Comparison of ENCODE assay signal across 31 cellular contexts in the genomic region with DNA sequence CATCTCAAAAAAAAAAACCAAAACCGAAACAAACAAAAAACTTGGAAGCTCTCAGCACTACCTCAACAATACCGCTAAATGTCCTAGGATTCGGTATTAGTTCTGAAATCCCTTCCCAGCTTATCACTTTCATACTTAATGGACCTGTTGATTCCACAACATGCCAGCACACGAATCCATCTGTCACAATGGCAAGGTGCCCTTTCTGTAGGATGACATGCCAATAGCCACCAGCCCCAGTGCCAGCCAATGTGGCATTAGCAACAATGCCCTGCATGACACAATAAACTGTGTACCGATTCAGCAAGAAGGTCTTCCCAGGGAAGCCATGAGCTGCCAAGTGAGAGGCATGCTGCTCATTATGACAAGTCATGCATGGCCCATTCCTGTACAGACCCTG.
"Had no signal": no experiment of that assay in that cellular context is flagged by ENCODE, and none has a peak within 500 bp of the region (broad histone marks: within the 10 kb centered on the region; RNA-seq: fewer than 3 reads in every experiment).

No MANE protein-coding gene starts in this region.

- H3K4me2 ChIP-seq: KMS-11 had no signal

- H3K9me3 ChIP-seq: ascending aorta, body of pancreas, MG63 had no signal

- H3K4me1 ChIP-seq: ascending aorta, body of pancreas had no signal

- H3K4me3 ChIP-seq: ascending aorta, body of pancreas, MG63, SK-N-MC had no signal

- DNase-seq: activated B cell treated with CpG ODN at 0.5 μM for 24 hours; activated CD4-positive, alpha-beta memory T cell treated with anti-CD3 and anti-CD28 coated beads for 36 hours; activated CD4-positive, alpha-beta T cell treated with anti-CD3 and anti-CD28 coated beads, Interleukin-2, amount 10 ng/mL, durations not matched to agents 7 days and 5 days; activated CD8-positive, alpha-beta memory T cell treated with anti-CD3 and anti-CD28 coated beads for 24 hours; activated effector memory CD4-positive, alpha-beta T cell treated with anti-CD3 and anti-CD28 coated beads, Interleukin-2, amount 50 U/mL, for 16 hours; activated naive CD4-positive, alpha-beta T cell treated with Interleukin-2 at 50 U/mL for 16 hours; activated naive CD8-positive, alpha-beta T cell treated with anti-CD3 and anti-CD28 coated beads, Interleukin-2, amount 50 U/mL, for 24 hours; activated T-cell treated with anti-CD3 and anti-CD28 coated beads, Interleukin-2, amount 50 U/mL, for 4 hours; amniotic stem cell; body of pancreas; central memory CD4-positive, alpha-beta T cell; MG63; NCI-H1092 treated with DMSO at 0.1 percent for 48 hours; NCI-H1417 treated with DMSO at 0.1 percent for 48 hours; NCI-H2081; NCI-H2171 treated with DMSO at 0.1 percent for 48 hours; NCI-H345; NCI-H524 treated with DMSO at 0.1 percent for 48 hours; NCI-H774; NK-92 treated with Interleukin-12 subunit alpha and Interleukin-12 subunit beta, amount 100 ng/mL, for 24 hours; OCI-M1; RPMI8226; T-cell; T-helper 2 cell; T1000 had no signal

- H3K27me3 ChIP-seq: ascending aorta, body of pancreas, MG63 had no signal

- H3K9ac ChIP-seq: KMS-11 had no signal

- H3K27ac ChIP-seq: ascending aorta, body of pancreas, KMS-11, SK-N-MC had no signal

- H3K36me3 ChIP-seq: ascending aorta, MG63 had no signal

- ATAC-seq: activated naive CD4-positive, alpha-beta T cell treated with anti-CD3 and anti-CD28 coated beads, Interleukin-2, amount 50 U/mL, for 72 hours; activated naive CD8-positive, alpha-beta T cell treated with anti-CD3 and anti-CD28 coated beads, Interleukin-2, amount 50 U/mL, for 24 hours; activated T-cell treated with anti-CD3 and anti-CD28 coated beads, Interleukin-2, amount 50 U/mL, for 4 hours; body of pancreas; Panc1; Right ventricle myocardium inferior; T-cell had no signal
